ENCODE assay signal across 2 cellular contexts in the genomic region with DNA sequence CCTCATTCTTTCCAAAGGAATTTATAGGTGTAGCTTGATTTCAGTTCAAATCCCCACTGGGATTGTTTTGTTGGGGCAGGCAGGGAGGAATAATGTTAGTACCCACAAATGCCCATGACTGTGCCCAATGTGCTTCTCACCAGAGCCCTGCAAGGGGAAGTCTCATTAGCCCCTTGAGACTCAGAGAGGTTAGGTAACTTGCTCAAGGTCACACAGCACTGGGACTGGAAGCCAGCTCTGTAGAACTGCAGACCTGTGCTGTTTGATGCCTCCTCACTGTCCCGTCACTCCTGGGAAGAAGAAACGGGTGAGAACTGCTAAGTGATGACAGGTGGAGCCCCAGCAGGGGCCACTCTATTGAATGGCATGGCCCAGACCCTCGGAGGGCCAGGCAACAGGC.
TF ChIP-seq lines count a peak whose summit lies in the region.

No MANE protein-coding gene starts in this region.

TF ChIP-seq in IMR-90, 13 proteins besides CTCF, POLR2A, EP300 and RAD21:
- no peak for TF ChIP-seq SMC3 (IDR thresholded peaks at IDR 0.05; ENCODE audit: low read depth, low read length)
TF ChIP-seq in IMR-90: peak in this region for 0.

TF ChIP-seq in GM12878, 131 proteins besides CTCF, POLR2A, EP300 and RAD21:
- TF ChIP-seq NFXL1 (IDR thresholded peaks at IDR 0.05; ENCODE audit: borderline replicate concordance): no peak
- TF ChIP-seq, protein P1, sequence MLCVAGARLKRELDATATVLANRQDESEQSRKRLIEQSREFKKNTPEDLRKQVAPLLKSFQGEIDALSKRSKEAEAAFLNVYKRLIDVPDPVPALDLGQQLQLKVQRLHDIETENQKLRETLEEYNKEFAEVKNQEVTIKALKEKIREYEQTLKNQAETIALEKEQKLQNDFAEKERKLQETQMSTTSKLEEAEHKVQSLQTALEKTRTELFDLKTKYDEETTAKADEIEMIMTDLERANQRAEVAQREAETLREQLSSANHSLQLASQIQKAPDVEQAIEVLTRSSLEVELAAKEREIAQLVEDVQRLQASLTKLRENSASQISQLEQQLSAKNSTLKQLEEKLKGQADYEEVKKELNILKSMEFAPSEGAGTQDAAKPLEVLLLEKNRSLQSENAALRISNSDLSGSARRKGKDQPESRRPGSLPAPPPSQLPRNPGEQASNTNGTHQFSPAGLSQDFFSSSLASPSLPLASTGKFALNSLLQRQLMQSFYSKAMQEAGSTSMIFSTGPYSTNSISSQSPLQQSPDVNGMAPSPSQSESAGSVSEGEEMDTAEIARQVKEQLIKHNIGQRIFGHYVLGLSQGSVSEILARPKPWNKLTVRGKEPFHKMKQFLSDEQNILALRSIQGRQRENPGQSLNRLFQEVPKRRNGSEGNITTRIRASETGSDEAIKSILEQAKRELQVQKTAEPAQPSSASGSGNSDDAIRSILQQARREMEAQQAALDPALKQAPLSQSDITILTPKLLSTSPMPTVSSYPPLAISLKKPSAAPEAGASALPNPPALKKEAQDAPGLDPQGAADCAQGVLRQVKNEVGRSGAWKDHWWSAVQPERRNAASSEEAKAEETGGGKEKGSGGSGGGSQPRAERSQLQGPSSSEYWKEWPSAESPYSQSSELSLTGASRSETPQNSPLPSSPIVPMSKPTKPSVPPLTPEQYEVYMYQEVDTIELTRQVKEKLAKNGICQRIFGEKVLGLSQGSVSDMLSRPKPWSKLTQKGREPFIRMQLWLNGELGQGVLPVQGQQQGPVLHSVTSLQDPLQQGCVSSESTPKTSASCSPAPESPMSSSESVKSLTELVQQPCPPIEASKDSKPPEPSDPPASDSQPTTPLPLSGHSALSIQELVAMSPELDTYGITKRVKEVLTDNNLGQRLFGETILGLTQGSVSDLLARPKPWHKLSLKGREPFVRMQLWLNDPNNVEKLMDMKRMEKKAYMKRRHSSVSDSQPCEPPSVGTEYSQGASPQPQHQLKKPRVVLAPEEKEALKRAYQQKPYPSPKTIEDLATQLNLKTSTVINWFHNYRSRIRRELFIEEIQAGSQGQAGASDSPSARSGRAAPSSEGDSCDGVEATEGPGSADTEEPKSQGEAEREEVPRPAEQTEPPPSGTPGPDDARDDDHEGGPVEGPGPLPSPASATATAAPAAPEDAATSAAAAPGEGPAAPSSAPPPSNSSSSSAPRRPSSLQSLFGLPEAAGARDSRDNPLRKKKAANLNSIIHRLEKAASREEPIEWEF (IDR thresholded peaks at IDR 0.05; ENCODE audit: insufficient replicate concordance, low read depth, low read length): no peak
- no peak for TF ChIP-seq FOS (IDR thresholded peaks at IDR 0.05; ENCODE audit: borderline replicate concordance, extremely low read depth, insufficient read length)
- TF ChIP-seq CHD4 (IDR thresholded peaks at IDR 0.05): no peak
- TF ChIP-seq PAX8 (IDR thresholded peaks at IDR 0.05): no peak
- no peak for TF ChIP-seq PAX5 (IDR thresholded peaks at IDR 0.05; ENCODE audit: borderline replicate concordance, low read depth, low read length)
- no peak for TF ChIP-seq HDGF (IDR thresholded peaks at IDR 0.05)
- TF ChIP-seq KAT2A (conservative IDR thresholded peaks at IDR 0.05; ENCODE audit: control insufficient read depth, low read depth, low read length): no peak
- no peak for TF ChIP-seq SIX5 (IDR thresholded peaks at IDR 0.05; ENCODE audit: low read depth, low read length, severe bottlenecking)
- TF ChIP-seq MTA2 (IDR thresholded peaks at IDR 0.05; ENCODE audit: low read depth): no peak
- no peak for TF ChIP-seq RBBP5 (conservative IDR thresholded peaks at IDR 0.05)
- TF ChIP-seq, protein P2, sequence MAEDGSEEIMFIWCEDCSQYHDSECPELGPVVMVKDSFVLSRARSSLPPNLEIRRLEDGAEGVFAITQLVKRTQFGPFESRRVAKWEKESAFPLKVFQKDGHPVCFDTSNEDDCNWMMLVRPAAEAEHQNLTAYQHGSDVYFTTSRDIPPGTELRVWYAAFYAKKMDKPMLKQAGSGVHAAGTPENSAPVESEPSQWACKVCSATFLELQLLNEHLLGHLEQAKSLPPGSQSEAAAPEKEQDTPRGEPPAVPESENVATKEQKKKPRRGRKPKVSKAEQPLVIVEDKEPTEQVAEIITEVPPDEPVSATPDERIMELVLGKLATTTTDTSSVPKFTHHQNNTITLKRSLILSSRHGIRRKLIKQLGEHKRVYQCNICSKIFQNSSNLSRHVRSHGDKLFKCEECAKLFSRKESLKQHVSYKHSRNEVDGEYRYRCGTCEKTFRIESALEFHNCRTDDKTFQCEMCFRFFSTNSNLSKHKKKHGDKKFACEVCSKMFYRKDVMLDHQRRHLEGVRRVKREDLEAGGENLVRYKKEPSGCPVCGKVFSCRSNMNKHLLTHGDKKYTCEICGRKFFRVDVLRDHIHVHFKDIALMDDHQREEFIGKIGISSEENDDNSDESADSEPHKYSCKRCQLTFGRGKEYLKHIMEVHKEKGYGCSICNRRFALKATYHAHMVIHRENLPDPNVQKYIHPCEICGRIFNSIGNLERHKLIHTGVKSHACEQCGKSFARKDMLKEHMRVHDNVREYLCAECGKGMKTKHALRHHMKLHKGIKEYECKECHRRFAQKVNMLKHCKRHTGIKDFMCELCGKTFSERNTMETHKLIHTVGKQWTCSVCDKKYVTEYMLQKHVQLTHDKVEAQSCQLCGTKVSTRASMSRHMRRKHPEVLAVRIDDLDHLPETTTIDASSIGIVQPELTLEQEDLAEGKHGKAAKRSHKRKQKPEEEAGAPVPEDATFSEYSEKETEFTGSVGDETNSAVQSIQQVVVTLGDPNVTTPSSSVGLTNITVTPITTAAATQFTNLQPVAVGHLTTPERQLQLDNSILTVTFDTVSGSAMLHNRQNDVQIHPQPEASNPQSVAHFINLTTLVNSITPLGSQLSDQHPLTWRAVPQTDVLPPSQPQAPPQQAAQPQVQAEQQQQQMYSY (CRISPR knock-in tag; IDR thresholded peaks at IDR 0.05): no peak
- TF ChIP-seq ATF7 (IDR thresholded peaks at IDR 0.05; ENCODE audit: low read depth): no peak
- no peak for TF ChIP-seq CHD2 (IDR thresholded peaks at IDR 0.05; ENCODE audit: borderline replicate concordance, low read depth, low read length)
- no peak for TF ChIP-seq SMAD1 (IDR thresholded peaks at IDR 0.05; ENCODE audit: low read depth, partially characterized antibody)
- no peak for TF ChIP-seq SPI1 (IDR thresholded peaks at IDR 0.05; ENCODE audit: borderline replicate concordance, insufficient read depth, low read depth, low read length)
- TF ChIP-seq, protein P3, sequence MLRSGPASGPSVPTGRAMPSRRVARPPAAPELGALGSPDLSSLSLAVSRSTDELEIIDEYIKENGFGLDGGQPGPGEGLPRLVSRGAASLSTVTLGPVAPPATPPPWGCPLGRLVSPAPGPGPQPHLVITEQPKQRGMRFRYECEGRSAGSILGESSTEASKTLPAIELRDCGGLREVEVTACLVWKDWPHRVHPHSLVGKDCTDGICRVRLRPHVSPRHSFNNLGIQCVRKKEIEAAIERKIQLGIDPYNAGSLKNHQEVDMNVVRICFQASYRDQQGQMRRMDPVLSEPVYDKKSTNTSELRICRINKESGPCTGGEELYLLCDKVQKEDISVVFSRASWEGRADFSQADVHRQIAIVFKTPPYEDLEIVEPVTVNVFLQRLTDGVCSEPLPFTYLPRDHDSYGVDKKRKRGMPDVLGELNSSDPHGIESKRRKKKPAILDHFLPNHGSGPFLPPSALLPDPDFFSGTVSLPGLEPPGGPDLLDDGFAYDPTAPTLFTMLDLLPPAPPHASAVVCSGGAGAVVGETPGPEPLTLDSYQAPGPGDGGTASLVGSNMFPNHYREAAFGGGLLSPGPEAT (IDR thresholded peaks at IDR 0.05; ENCODE audit: low read depth): no peak
- TF ChIP-seq, protein P4, sequence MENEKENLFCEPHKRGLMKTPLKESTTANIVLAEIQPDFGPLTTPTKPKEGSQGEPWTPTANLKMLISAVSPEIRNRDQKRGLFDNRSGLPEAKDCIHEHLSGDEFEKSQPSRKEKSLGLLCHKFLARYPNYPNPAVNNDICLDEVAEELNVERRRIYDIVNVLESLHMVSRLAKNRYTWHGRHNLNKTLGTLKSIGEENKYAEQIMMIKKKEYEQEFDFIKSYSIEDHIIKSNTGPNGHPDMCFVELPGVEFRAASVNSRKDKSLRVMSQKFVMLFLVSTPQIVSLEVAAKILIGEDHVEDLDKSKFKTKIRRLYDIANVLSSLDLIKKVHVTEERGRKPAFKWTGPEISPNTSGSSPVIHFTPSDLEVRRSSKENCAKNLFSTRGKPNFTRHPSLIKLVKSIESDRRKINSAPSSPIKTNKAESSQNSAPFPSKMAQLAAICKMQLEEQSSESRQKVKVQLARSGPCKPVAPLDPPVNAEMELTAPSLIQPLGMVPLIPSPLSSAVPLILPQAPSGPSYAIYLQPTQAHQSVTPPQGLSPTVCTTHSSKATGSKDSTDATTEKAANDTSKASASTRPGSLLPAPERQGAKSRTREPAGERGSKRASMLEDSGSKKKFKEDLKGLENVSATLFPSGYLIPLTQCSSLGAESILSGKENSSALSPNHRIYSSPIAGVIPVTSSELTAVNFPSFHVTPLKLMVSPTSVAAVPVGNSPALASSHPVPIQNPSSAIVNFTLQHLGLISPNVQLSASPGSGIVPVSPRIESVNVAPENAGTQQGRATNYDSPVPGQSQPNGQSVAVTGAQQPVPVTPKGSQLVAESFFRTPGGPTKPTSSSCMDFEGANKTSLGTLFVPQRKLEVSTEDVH (IDR thresholded peaks at IDR 0.05; ENCODE audit: low read depth, partially characterized antibody): no peak
- no peak for TF ChIP-seq PML (IDR thresholded peaks at IDR 0.05; ENCODE audit: low read length)
